In the genomic region with DNA sequence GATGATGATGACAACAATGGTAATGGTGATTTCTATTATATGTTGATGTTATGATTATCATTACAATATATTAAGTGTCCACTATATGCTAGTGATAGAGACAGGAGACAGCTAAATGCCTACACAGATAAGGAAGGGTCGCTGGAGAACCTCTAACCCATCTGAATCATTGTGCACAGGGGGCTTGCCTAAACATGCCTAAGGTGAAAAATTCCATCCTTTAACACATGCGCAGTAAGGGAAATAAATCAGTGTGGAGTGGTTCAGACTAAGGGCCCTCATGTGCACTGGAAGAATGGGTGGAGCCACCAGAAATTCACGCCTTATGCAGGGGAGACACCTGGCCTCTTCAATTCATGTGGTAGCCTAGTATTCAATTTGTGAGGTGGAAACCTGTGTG, we compare ENCODE assay signal across 20 cellular contexts.
"Had no signal": no experiment of that assay in that cellular context is flagged by ENCODE, and none has a peak within 500 bp of the region (broad histone marks: within the 10 kb centered on the region; RNA-seq: fewer than 3 reads in every experiment).

No MANE protein-coding gene starts in this region.

- FAIRE-seq: HepG2, RCC 7860 had no signal

- ATAC-seq: HepG2, T-cell had no signal

- H3K9me3 ChIP-seq: MG63, SK-N-SH had no signal

- H3K4me3 ChIP-seq: MG63 had no signal

- H3K27me3 ChIP-seq: MG63 had no signal

- H3K4me2 ChIP-seq: SK-N-SH had no signal

- DNase-seq: IMR-90, Karpas-422, KG1, MG63, NCI-H1092, NCI-H146, NCI-H1694 treated with DMSO at 0.1 percent for 48 hours, NCI-H1930, NCI-H2171, NCI-H446, NCI-H510A, NCI-H524 treated with DMSO at 0.1 percent for 48 hours, NCI-H69, NCI-H774, RPMI8226, SK-N-SH, SW 1271, T-cell had no signal

- H3K9ac ChIP-seq: SK-N-SH had no signal

- H3K36me3 ChIP-seq: MG63 had no signal
